Comparison of ENCODE assay signal across 23 cellular contexts in genomic region chr17:58096892-58097291, GRCh38. TPM values are rescaled to one million over a fixed set of nuclear protein-coding genes. Genes with fewer than 3 reads are reported as not detected.
DNase-seq lines count a peak whose midpoint lies in the region; ATAC-seq and TF ChIP-seq lines count a peak whose summit lies in the region.
"Had no signal": no experiment of that assay in that cellular context is flagged by ENCODE, and none has a peak within 500 bp of the region (broad histone marks: within the 10 kb centered on the region; RNA-seq: fewer than 3 reads in every experiment).

No MANE protein-coding gene starts in this region.

- no peak overlapping the region for H4K8ac ChIP-seq in mesendoderm (ENCODE audit: low read depth, low read length)

- H3K9me3 ChIP-seq in DND-41 (ENCODE audit: insufficient read depth, low read length, severe bottlenecking) (no peaks in the 10 kb centered on the region), MM.1S (replicated peaks; ENCODE audit: insufficient read depth, low read length) (no peaks in the 10 kb centered on the region), transverse colon (no peaks in the 10 kb centered on the region)
- H3K9me3 ChIP-seq: heart left ventricle, uterus had no signal

- H3K4me2 ChIP-seq in DND-41 (ENCODE audit: insufficient read depth, low read length): no peak overlapping the region
- no peak overlapping the region for H3K4me2 ChIP-seq in MM.1S (ENCODE audit: low read depth, low read length)
- H3K4me2 ChIP-seq in mesendoderm (ENCODE audit: low read length): no peak overlapping the region

- in situ Hi-C loops in transverse colon (cut with MboI; ENCODE audit: low pct_ligation_motif_present in 1 of 4, low pct_unique_long_range_greater_than_20kb in 1 of 4, low sequenced_read_pairs in 3 of 4): loop anchor here in 1 of 4 donors (25.0 kb wide), 2 partner anchors 110 to 235 kb away; partner anchors contain the start of genes MRPS23 and VEZF1

- no peak for DNase-seq in DND-41
- no peak for DNase-seq in MM.1S
- DNase-seq in choroid plexus epithelial cell (ENCODE audit: low read depth): peak; percentile 2
- DNase-seq in mesendoderm: peak; percentile 23
- no peak for DNase-seq in superior temporal gyrus (ENCODE audit: extremely low spot score)
- no peak for DNase-seq in transverse colon
- no peak for DNase-seq in GM20000 (ENCODE audit: low spot score)
- DNase-seq: activated CD4-positive, alpha-beta memory T cell treated with anti-CD3 and anti-CD28 coated beads, Interleukin-2, amount 10 ng/mL, durations not matched to agents 7 days and 5 days; activated T-cell treated with anti-CD3 and anti-CD28 coated beads, Interleukin-2, amount 50 U/mL, for 72 hours; GDM1; heart left ventricle; mammary epithelial cell; natural killer cell; NCI-H187; NCI-H446 treated with DMSO at 0.1 percent for 48 hours; posterior cingulate gyrus; stimulated activated CD4-positive, alpha-beta T cell treated with anti-CD3 and anti-CD28 coated beads, Interleukin-4, amount 100 ng/mL, for 1 hour; uterus had no signal

- H3K36me3 ChIP-seq in DND-41 (ENCODE audit: insufficient read depth, low read length): peaks cover 25% of the 10 kb centered on the region
- H3K36me3 ChIP-seq in MM.1S (replicated peaks; ENCODE audit: insufficient read depth, low read length): no peaks in the 10 kb centered on the region
- peaks cover 4% of the 10 kb centered on the region for H3K36me3 ChIP-seq in mesendoderm (ENCODE audit: control insufficient read depth, insufficient read depth, low read length)
- H3K36me3 ChIP-seq in transverse colon: peaks cover 0 to 19% (median 0%) of the 10 kb centered on the region in 4 donors
- H3K36me3 ChIP-seq: uterus had no signal

- peak; percentile 29 for TF ChIP-seq CTCF in DND-41 (IDR thresholded peaks at IDR 0.05; ENCODE audit: borderline replicate concordance, extremely low read depth, low read length, poor library complexity, severe bottlenecking)
- peak; percentile 5; the same call in 1 of the 2 replicates for TF ChIP-seq CTCF in MM.1S (IDR thresholded peaks at IDR 0.05; ENCODE audit: low read length)
- TF ChIP-seq CTCF in choroid plexus epithelial cell (conservative IDR thresholded peaks at IDR 0.05; ENCODE audit: low read depth, low read length): no peak
- TF ChIP-seq CTCF in transverse colon (IDR thresholded peaks at IDR 0.05): no peak
- no peak for TF ChIP-seq CTCF in GM20000 (IDR thresholded peaks at IDR 0.05; ENCODE audit: extremely low read depth, missing control alignments)

- no peaks in the 10 kb centered on the region for H3F3A ChIP-seq in MM.1S (ENCODE audit: insufficient read depth, low read length)

- H3K23ac ChIP-seq in mesendoderm (ENCODE audit: low read length): no peak overlapping the region

- TF ChIP-seq POLR2A in transverse colon (IDR thresholded peaks at IDR 0.05): no peak

- H2BK120ac ChIP-seq in mesendoderm (ENCODE audit: low read depth, low read length): no peak overlapping the region

- H3K27me3 ChIP-seq in DND-41 (ENCODE audit: insufficient read depth, low read length, poor library complexity) (no peaks in the 10 kb centered on the region), MM.1S (replicated peaks; ENCODE audit: insufficient read depth, low read length) (no peaks in the 10 kb centered on the region), mesendoderm (ENCODE audit: insufficient read depth, low read length, poor library complexity) (no peaks in the 10 kb centered on the region), transverse colon (no peaks in the 10 kb centered on the region)
- H3K27me3 ChIP-seq: heart left ventricle, uterus had no signal

- no peak overlapping the region for H3K4me3 ChIP-seq in DND-41 (ENCODE audit: low read depth in 1 of 2, low read length in 2 of 2)
- H3K4me3 ChIP-seq in MM.1S (ENCODE audit: low read length): no peak overlapping the region
- H3K4me3 ChIP-seq in choroid plexus epithelial cell (ENCODE audit: low read depth, low read length): no peak overlapping the region
- no peak overlapping the region for H3K4me3 ChIP-seq in mesendoderm (ENCODE audit: low read length)
- H3K4me3 ChIP-seq in transverse colon: no peak overlapping the region
- H3K4me3 ChIP-seq: heart left ventricle, skin epidermis, uterus had no signal

- H3K56ac ChIP-seq in mesendoderm (ENCODE audit: low read length): no peak overlapping the region

- no peak overlapping the region for H2BK5ac ChIP-seq in mesendoderm (ENCODE audit: low read length)

- no peak overlapping the region for H3K18ac ChIP-seq in mesendoderm (ENCODE audit: low read length)

- H4K5ac ChIP-seq in mesendoderm (ENCODE audit: low read length): no peak overlapping the region

- no peaks in the 10 kb centered on the region for H3K9me2 ChIP-seq in MM.1S (replicated peaks; ENCODE audit: insufficient read depth, low read length)

- no peak for ATAC-seq in DND-41 (ENCODE audit: insufficient read depth, low read depth)
- ATAC-seq in HG03108 (IDR thresholded peaks at IDR 0.05; ENCODE audit: unreplicated experiment): no peak
- ATAC-seq: activated T-cell treated with anti-CD3 and anti-CD28 coated beads, Interleukin-2, amount 50 U/mL, for 72 hours; natural killer cell; Right ventricle myocardium inferior had no signal

- no peak for TF ChIP-seq EP300 in transverse colon (IDR thresholded peaks at IDR 0.05; ENCODE audit: low read depth)

- intact Hi-C loops in transverse colon (cut with DNase I; ENCODE audit: low total_unique reads): no loop called here

- no CpG with 5 or more reads among the region's 4 CpGs for WGBS in mesendoderm (ENCODE audit: extremely low coverage, insufficient coverage, low lambda C conversion rate)
- WGBS in transverse colon (ENCODE audit: low coverage in 1 of 2), 2 donors: 75 to 78% methylated on average over 4 of the region's 4 CpGs

- H2AFZ ChIP-seq in DND-41 (ENCODE audit: low read depth, low read length) (no peak overlapping the region), MM.1S (ENCODE audit: low read length) (no peak overlapping the region)

- H2BK15ac ChIP-seq in mesendoderm (replicated peaks; ENCODE audit: low read depth): no peak overlapping the region

- H3K27ac ChIP-seq in DND-41 (ENCODE audit: low read length) (no peak overlapping the region), MM.1S (ENCODE audit: low read length) (no peak overlapping the region), mesendoderm (ENCODE audit: low read depth, low read length) (no peak overlapping the region), transverse colon (no peak overlapping the region)
- H3K27ac ChIP-seq: epithelial cell of prostate, heart left ventricle, skin epidermis, uterus, VCaP had no signal

- H3K4ac ChIP-seq in mesendoderm (ENCODE audit: low read depth, low read length): no peak overlapping the region

- peaks cover 15% of the 10 kb centered on the region for H4K20me1 ChIP-seq in DND-41 (ENCODE audit: insufficient read depth, low read length)
- H4K20me1 ChIP-seq in MM.1S (ENCODE audit: insufficient read depth, low read length): no peaks in the 10 kb centered on the region

- H3K79me1 ChIP-seq in mesendoderm (ENCODE audit: low read length): peaks cover 4% of the 10 kb centered on the region

- H3K79me2 ChIP-seq in DND-41 (ENCODE audit: insufficient read depth, low read length) (no peaks in the 10 kb centered on the region), MM.1S (ENCODE audit: low read length) (no peaks in the 10 kb centered on the region), mesendoderm (ENCODE audit: control insufficient read depth, insufficient read depth, low read length) (no peaks in the 10 kb centered on the region)

- H3K9ac ChIP-seq in DND-41 (ENCODE audit: low read depth, low read length): no peak overlapping the region
- no peak overlapping the region for H3K9ac ChIP-seq in MM.1S (ENCODE audit: low read length)
- no peak overlapping the region for H3K9ac ChIP-seq in mesendoderm (ENCODE audit: low read length)

- H2AK5ac ChIP-seq in mesendoderm (ENCODE audit: low read length): no peak overlapping the region

- H3K4me1 ChIP-seq in DND-41 (ENCODE audit: insufficient read depth, low read length) (no peaks in the 10 kb centered on the region), MM.1S (ENCODE audit: low read length) (no peaks in the 10 kb centered on the region), mesendoderm (ENCODE audit: control insufficient read depth, low read depth, low read length) (no peaks in the 10 kb centered on the region), transverse colon (no peaks in the 10 kb centered on the region)
- H3K4me1 ChIP-seq: heart left ventricle, uterus had no signal

RNA-seq across cellular contexts. Expression of gene DYNLL2, which starts 13.7 kb away (rescaled TPM):
- polyA plus RNA-seq in mesendoderm (2013, experiment 1 of 2): 21.8 TPM
- polyA plus RNA-seq in mesendoderm (2013, experiment 2 of 2): 21.7 TPM
- 10 to 100 TPM; 12.3 to 26.2 (median 22.7) TPM for total RNA-seq in transverse colon

RNA-seq across cellular contexts. Expression of gene OR4D1, which starts 51.3 kb away (rescaled TPM):
- 0.07 TPM for polyA plus RNA-seq in mesendoderm (2013, experiment 1 of 2)
- polyA plus RNA-seq in mesendoderm (2013, experiment 2 of 2): 0.10 TPM
- not detected for total RNA-seq in transverse colon
- total RNA-seq: heart left ventricle, mammary epithelial cell, Right ventricle myocardium inferior, uterus had no signal
- polyA plus RNA-seq: heart left ventricle, mammary epithelial cell had no signal

Comparison
In these comparisons a context has a peak if more than half of its experiments do, and no peak if none do; other contexts are left out.
1. DNase-seq: peak in choroid plexus epithelial cell (single experiment) and mesendoderm (single experiment); none in DND-41 (single experiment), MM.1S (single experiment), superior temporal gyrus (single experiment), transverse colon (single experiment) and GM20000 (single experiment).
2. CTCF ChIP-seq: peak in DND-41 (single experiment) and MM.1S (single experiment); none in choroid plexus epithelial cell (single experiment), transverse colon (0 of 5) and GM20000 (single experiment).